Comparison of ENCODE assay signal across 9 cellular contexts in genomic region chr12:100058482-100059029, GRCh38.
DNase-seq lines count a peak whose midpoint lies in the region; ATAC-seq and TF ChIP-seq lines count a peak whose summit lies in the region.
"Had no signal": no experiment of that assay in that cellular context is flagged by ENCODE, and none has a peak within 500 bp of the region (broad histone marks: within the 10 kb centered on the region; RNA-seq: fewer than 3 reads in every experiment).

No MANE protein-coding gene starts in this region.

- H3K9me3 Mint-ChIP-seq in nephron progenitor cell: no peaks in the 10 kb centered on the region
- H3K9me3 Mint-ChIP-seq: T-helper 1 cell treated with Interleukin-12 subunit alpha and Interleukin-12 subunit beta and Interleukin-4 antibody, amounts not matched to agents 30 μg/mL and 1 μg/mL, for 36 hours had no signal

- peaks cover 59% of the 10 kb centered on the region for H3K36me3 Mint-ChIP-seq in nephron progenitor cell (ENCODE audit: low read depth)

- H3K4me3 Mint-ChIP-seq in nephron progenitor cell: no peak overlapping the region
- H3K4me3 Mint-ChIP-seq: T-helper 1 cell treated with Interleukin-12 subunit alpha and Interleukin-12 subunit beta and Interleukin-4 antibody, amounts not matched to agents 30 μg/mL and 1 μg/mL, for 36 hours had no signal

- TF ChIP-seq CTCF in GM13977 (IDR thresholded peaks at IDR 0.05; ENCODE audit: extremely low read depth, insufficient read depth, missing control alignments) (peak; percentile 28), nephron progenitor cell (IDR thresholded peaks at IDR 0.05) (no peak)

- peak; percentile 37 for DNase-seq in GM13977 (ENCODE audit: low spot score)
- peak; percentile 97 for DNase-seq in amniotic epithelial cell (ENCODE audit: low read depth)
- DNase-seq in nephron progenitor cell: no peak
- DNase-seq in SHP77 (lab: John Stamatoyannopoulos, UW): no peak
- DNase-seq in GF-D8 (lab: John Stamatoyannopoulos, UW): no peak

- H3K4me1 Mint-ChIP-seq in nephron progenitor cell: no peaks in the 10 kb centered on the region

- in situ Hi-C loops in GM13977 (cut with MboI; ENCODE audit: low pct_unique_long_range_greater_than_20kb, low sequenced_read_pairs, unreplicated experiment): no loop called here

- no peaks in the 10 kb centered on the region for H3K27me3 Mint-ChIP-seq in nephron progenitor cell (ENCODE audit: low read depth, poor library complexity)

- peak overlapping the region; percentile 14 for H3K27ac Mint-ChIP-seq in nephron progenitor cell
- H3K27ac Mint-ChIP-seq: T-helper 1 cell treated with Interleukin-12 subunit alpha and Interleukin-12 subunit beta and Interleukin-4 antibody, amounts not matched to agents 30 μg/mL and 1 μg/mL, for 36 hours had no signal

- peak; percentile 63 for ATAC-seq in HG03045 (IDR thresholded peaks at IDR 0.05; ENCODE audit: unreplicated experiment)
- no peak for ATAC-seq in HG03139 (IDR thresholded peaks at IDR 0.05; ENCODE audit: unreplicated experiment)
- no peak for ATAC-seq in GM19452 (IDR thresholded peaks at IDR 0.05; ENCODE audit: unreplicated experiment)

Comparison
In these comparisons a context has a peak if more than half of its experiments do, and no peak if none do; other contexts are left out.
1. DNase-seq: peak in GM13977 (single experiment) and amniotic epithelial cell (single experiment); none in nephron progenitor cell (single experiment), SHP77 (0 of 2) and GF-D8 (single experiment).